In genomic region chr22:19527861-19528417, GRCh38 we compare ENCODE assay signal across 2 cellular contexts.
TF ChIP-seq lines count a peak whose summit lies in the region.

No MANE protein-coding gene starts in this region.

TF ChIP-seq in IMR-90, 13 proteins besides CTCF, POLR2A, EP300 and RAD21:
- TF ChIP-seq RCOR1 (IDR thresholded peaks at IDR 0.05; ENCODE audit: insufficient replicate concordance, low read length) (no peak), SMC3 (IDR thresholded peaks at IDR 0.05; ENCODE audit: low read depth, low read length) (no peak), NFE2L2 (IDR thresholded peaks at IDR 0.05; ENCODE audit: low read depth, low read length) (no peak), MXI1 (IDR thresholded peaks at IDR 0.05; ENCODE audit: borderline replicate concordance, low read depth, low read length) (no peak), CHD1 (IDR thresholded peaks at IDR 0.05; ENCODE audit: low read depth, low read length) (no peak), FOS (IDR thresholded peaks at IDR 0.05; ENCODE audit: low read depth, low read length) (no peak), MAZ (IDR thresholded peaks at IDR 0.05; ENCODE audit: borderline replicate concordance, low read depth, low read length) (no peak), ELK1 (IDR thresholded peaks at IDR 0.05; ENCODE audit: borderline replicate concordance, low read depth, low read length) (no peak), BHLHE40 (IDR thresholded peaks at IDR 0.05; ENCODE audit: low read depth, low read length) (no peak), MAFK (IDR thresholded peaks at IDR 0.05; ENCODE audit: low read depth, low read length) (no peak), CEBPB (IDR thresholded peaks at IDR 0.05; ENCODE audit: low read depth, low read length) (no peak), RFX5 (IDR thresholded peaks at IDR 0.05; ENCODE audit: low read depth, low read length) (no peak)
- TF ChIP-seq, protein P1, sequence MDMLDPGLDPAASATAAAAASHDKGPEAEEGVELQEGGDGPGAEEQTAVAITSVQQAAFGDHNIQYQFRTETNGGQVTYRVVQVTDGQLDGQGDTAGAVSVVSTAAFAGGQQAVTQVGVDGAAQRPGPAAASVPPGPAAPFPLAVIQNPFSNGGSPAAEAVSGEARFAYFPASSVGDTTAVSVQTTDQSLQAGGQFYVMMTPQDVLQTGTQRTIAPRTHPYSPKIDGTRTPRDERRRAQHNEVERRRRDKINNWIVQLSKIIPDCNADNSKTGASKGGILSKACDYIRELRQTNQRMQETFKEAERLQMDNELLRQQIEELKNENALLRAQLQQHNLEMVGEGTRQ (IDR thresholded peaks at IDR 0.05; ENCODE audit: low read depth, low read length): no peak
TF ChIP-seq in IMR-90: peak in this region for 0.

TF ChIP-seq in HepG2, 621 proteins besides CTCF, POLR2A, EP300 and RAD21:
- TF ChIP-seq ZNF761 (CRISPR knock-in tag; conservative IDR thresholded peaks at IDR 0.05) (no peak), ZNF180 (CRISPR knock-in tag; IDR thresholded peaks at IDR 0.05; ENCODE audit: borderline replicate concordance, low read depth) (no peak), WIZ (CRISPR knock-in tag; IDR thresholded peaks at IDR 0.05) (no peak), ZNF160 (CRISPR knock-in tag; IDR thresholded peaks at IDR 0.05) (no peak), ZUFSP (CRISPR knock-in tag; IDR thresholded peaks at IDR 0.05; ENCODE audit: borderline replicate concordance) (no peak), RAD51 (IDR thresholded peaks at IDR 0.05; ENCODE audit: borderline replicate concordance) (no peak), ZNF547 (CRISPR knock-in tag; IDR thresholded peaks at IDR 0.05) (no peak), HOXA3 (CRISPR knock-in tag; IDR thresholded peaks at IDR 0.05) (no peak), IRX3 (CRISPR knock-in tag; IDR thresholded peaks at IDR 0.05; ENCODE audit: borderline replicate concordance, low read depth) (no peak)
- TF ChIP-seq, protein P2, sequence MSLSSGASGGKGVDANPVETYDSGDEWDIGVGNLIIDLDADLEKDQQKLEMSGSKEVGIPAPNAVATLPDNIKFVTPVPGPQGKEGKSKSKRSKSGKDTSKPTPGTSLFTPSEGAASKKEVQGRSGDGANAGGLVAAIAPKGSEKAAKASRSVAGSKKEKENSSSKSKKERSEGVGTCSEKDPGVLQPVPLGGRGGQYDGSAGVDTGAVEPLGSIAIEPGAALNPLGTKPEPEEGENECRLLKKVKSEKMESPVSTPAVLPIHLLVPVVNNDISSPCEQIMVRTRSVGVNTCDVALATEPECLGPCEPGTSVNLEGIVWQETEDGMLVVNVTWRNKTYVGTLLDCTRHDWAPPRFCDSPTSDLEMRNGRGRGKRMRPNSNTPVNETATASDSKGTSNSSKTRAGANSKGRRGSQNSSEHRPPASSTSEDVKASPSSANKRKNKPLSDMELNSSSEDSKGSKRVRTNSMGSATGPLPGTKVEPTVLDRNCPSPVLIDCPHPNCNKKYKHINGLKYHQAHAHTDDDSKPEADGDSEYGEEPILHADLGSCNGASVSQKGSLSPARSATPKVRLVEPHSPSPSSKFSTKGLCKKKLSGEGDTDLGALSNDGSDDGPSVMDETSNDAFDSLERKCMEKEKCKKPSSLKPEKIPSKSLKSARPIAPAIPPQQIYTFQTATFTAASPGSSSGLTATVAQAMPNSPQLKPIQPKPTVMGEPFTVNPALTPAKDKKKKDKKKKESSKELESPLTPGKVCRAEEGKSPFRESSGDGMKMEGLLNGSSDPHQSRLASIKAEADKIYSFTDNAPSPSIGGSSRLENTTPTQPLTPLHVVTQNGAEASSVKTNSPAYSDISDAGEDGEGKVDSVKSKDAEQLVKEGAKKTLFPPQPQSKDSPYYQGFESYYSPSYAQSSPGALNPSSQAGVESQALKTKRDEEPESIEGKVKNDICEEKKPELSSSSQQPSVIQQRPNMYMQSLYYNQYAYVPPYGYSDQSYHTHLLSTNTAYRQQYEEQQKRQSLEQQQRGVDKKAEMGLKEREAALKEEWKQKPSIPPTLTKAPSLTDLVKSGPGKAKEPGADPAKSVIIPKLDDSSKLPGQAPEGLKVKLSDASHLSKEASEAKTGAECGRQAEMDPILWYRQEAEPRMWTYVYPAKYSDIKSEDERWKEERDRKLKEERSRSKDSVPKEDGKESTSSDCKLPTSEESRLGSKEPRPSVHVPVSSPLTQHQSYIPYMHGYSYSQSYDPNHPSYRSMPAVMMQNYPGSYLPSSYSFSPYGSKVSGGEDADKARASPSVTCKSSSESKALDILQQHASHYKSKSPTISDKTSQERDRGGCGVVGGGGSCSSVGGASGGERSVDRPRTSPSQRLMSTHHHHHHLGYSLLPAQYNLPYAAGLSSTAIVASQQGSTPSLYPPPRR (CRISPR knock-in tag; IDR thresholded peaks at IDR 0.05; ENCODE audit: borderline replicate concordance): no peak
- TF ChIP-seq, protein P3, sequence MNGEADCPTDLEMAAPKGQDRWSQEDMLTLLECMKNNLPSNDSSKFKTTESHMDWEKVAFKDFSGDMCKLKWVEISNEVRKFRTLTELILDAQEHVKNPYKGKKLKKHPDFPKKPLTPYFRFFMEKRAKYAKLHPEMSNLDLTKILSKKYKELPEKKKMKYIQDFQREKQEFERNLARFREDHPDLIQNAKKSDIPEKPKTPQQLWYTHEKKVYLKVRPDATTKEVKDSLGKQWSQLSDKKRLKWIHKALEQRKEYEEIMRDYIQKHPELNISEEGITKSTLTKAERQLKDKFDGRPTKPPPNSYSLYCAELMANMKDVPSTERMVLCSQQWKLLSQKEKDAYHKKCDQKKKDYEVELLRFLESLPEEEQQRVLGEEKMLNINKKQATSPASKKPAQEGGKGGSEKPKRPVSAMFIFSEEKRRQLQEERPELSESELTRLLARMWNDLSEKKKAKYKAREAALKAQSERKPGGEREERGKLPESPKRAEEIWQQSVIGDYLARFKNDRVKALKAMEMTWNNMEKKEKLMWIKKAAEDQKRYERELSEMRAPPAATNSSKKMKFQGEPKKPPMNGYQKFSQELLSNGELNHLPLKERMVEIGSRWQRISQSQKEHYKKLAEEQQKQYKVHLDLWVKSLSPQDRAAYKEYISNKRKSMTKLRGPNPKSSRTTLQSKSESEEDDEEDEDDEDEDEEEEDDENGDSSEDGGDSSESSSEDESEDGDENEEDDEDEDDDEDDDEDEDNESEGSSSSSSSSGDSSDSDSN (CRISPR knock-in tag; IDR thresholded peaks at IDR 0.05): no peak
TF ChIP-seq in HepG2: peak in this region for 0.
